Comparison of ENCODE assay signal across 8 cellular contexts in genomic region chr6:152124432-152125074, GRCh38.
DNase-seq lines count a peak whose midpoint lies in the region; ATAC-seq and TF ChIP-seq lines count a peak whose summit lies in the region.

No MANE protein-coding gene starts in this region.

- peak; percentile 52 for DNase-seq in A673 (ENCODE audit: low spot score)
- DNase-seq in NCI-H748 treated with DMSO at 0.1 percent for 48 hours (lab: John Stamatoyannopoulos, UW) = peak; percentile 66
- no peak for DNase-seq in colonic mucosa
- DNase-seq in lower lobe of right lung = no peak
- DNase-seq in effector CD4-positive, alpha-beta T cell = no peak
- DNase-seq in lower leg skin (ENCODE audit: low spot score in 2 of 2) = no peak

- H3K9ac ChIP-seq in colonic mucosa (ENCODE audit: low read depth in 2 of 2, low read length in 2 of 2) = no peak overlapping the region

- H3K9me3 ChIP-seq in A673 (ENCODE audit: low read depth, low read length, poor library complexity, severe bottlenecking) = no peaks in the 10 kb centered on the region
- H3K9me3 ChIP-seq in colonic mucosa = no peaks in the 10 kb centered on the region
- no peaks in the 10 kb centered on the region for H3K9me3 ChIP-seq in lower lobe of right lung

- POLR2A ChIA-PET in A673 (lab: Charles Lee; ENCODE audit: low non-redundant PET) = interaction anchor here (0.7 kb wide), 1 partner anchor 744 kb away, joined by 3 read pairs; no protein-coding TSS in a partner anchor

- H3K27ac ChIP-seq in A673 (ENCODE audit: low read depth, low read length, poor library complexity, severe bottlenecking) (no peak overlapping the region), colonic mucosa (no peak overlapping the region), lower lobe of right lung (no peak overlapping the region)

- peak; percentile 76 for ATAC-seq in HG02938 (IDR thresholded peaks at IDR 0.05; ENCODE audit: unreplicated experiment)
- ATAC-seq in lower lobe of right lung = peak; percentile 44 to 64

- BruUV-seq in A673 (replicated peaks; lab: Mats Ljungman, UMichigan) = no TSS peak

- H3K4me1 ChIP-seq in A673 (ENCODE audit: insufficient read depth, low read length, poor library complexity, severe bottlenecking) (no peaks in the 10 kb centered on the region), colonic mucosa (no peaks in the 10 kb centered on the region), lower lobe of right lung (peaks cover 8% of the 10 kb centered on the region)

- CTCF ChIA-PET in A673 (lab: Charles Lee) = interaction anchor here (0.5 to 1.7 kb wide), 4 partner anchors 10 to 424 kb away, joined by 3 to 8 read pairs (median 4); no protein-coding TSS in a partner anchor

- 38 to 45% methylated on average over 3 of the region's 3 CpGs for WGBS in lower leg skin, 2 donors

- TF ChIP-seq CTCF in A673 (conservative IDR thresholded peaks at IDR 0.05; ENCODE audit: low read depth, low read length) (peak; percentile 72), GM12872 (IDR thresholded peaks at IDR 0.05; ENCODE audit: insufficient read depth, low read depth, low read length) (peak; percentile 61), colonic mucosa (IDR thresholded peaks at IDR 0.05) (peak; percentile 55), lower lobe of right lung (IDR thresholded peaks at IDR 0.05) (peak; percentile 71), lower leg skin (IDR thresholded peaks at IDR 0.05) (no peak)

- H3K4me3 ChIP-seq in A673 (ENCODE audit: low read depth, low read length, poor library complexity, severe bottlenecking) (no peak overlapping the region), colonic mucosa (no peak overlapping the region), lower lobe of right lung (no peak overlapping the region), lower leg skin (ENCODE audit: low read depth, poor library complexity, severe bottlenecking) (no peak overlapping the region)

- H3K27me3 ChIP-seq in A673 (replicated peaks; ENCODE audit: insufficient read depth, low read depth, low read length, poor library complexity) (no peaks in the 10 kb centered on the region), colonic mucosa (no peaks in the 10 kb centered on the region), lower lobe of right lung (ENCODE audit: low read depth) (no peaks in the 10 kb centered on the region)

- intact Hi-C loops in A673 (cut with micrococcal nuclease; ENCODE audit: unreplicated experiment) (loop anchor here (1.0 to 10.0 kb wide), 2 partner anchors 360 to 450 kb away; no protein-coding TSS in a partner anchor), colonic mucosa (cut with DNase I) (loop anchor here (5.0 to 10.0 kb wide), 2 partner anchors 357 to 450 kb away; no protein-coding TSS in a partner anchor), lower lobe of right lung (cut with DNase I) (no loop called here), lower leg skin (cut with DNase I; ENCODE audit: low total_unique reads) (loop anchor here (10.0 kb wide), 1 partner anchor 360 kb away; no protein-coding TSS in a partner anchor)

- H3K36me3 ChIP-seq in A673 (ENCODE audit: insufficient read depth, low read length, poor library complexity, severe bottlenecking) = no peaks in the 10 kb centered on the region
- no peaks in the 10 kb centered on the region for H3K36me3 ChIP-seq in colonic mucosa
- H3K36me3 ChIP-seq in lower lobe of right lung = peaks cover 84% of the 10 kb centered on the region

- no peak for TF ChIP-seq POLR2A in lower leg skin (IDR thresholded peaks at IDR 0.05)

Comparison
In these comparisons a context has a peak if more than half of its experiments do, and no peak if none do; other contexts are left out.
1. DNase-seq: peak in A673 (single experiment) and NCI-H748 treated with DMSO at 0.1 percent for 48 hours (single experiment); none in colonic mucosa (single experiment), lower lobe of right lung (single experiment), effector CD4-positive, alpha-beta T cell (single experiment) and lower leg skin (0 of 2).
2. CTCF ChIP-seq: peak in A673 (single experiment), GM12872 (single experiment), colonic mucosa (single experiment) and lower lobe of right lung (single experiment); none in lower leg skin (0 of 3).